8 cellular contexts compared by ENCODE assay signal in the genomic region with DNA sequence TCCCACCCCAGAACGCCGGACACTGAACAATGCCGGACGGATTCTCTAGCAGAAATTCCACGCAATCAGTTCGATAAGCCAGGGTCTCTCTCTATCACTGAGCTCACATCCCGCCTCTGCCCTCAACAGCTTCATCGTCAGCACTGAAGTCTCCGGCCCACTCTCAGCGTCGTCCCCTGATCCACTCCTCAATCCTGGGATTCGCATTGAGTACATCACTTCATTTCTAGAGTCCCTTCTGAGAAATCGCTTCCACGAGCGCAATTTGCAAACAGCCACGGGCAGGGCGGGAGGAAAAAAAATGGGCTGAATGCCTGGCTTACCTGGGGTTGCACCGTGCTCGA. TPM values are rescaled to one million over a fixed set of nuclear protein-coding genes. Genes with fewer than 3 reads are reported as not detected.
DNase-seq lines count a peak whose midpoint lies in the region; ATAC-seq and FAIRE-seq lines count a peak whose summit lies in the region.

No MANE protein-coding gene starts in this region.

- H3K9me3 ChIP-seq in adipocyte (ENCODE audit: control insufficient read depth, low read length) (no peaks in the 10 kb centered on the region), iPS-18a (ENCODE audit: control insufficient read depth, low read depth, low read length) (no peaks in the 10 kb centered on the region), skeletal muscle satellite cell (replicated peaks; ENCODE audit: low read length) (no peaks in the 10 kb centered on the region)

- DNase-seq in COLO668 (lab: John Stamatoyannopoulos, UW; ENCODE audit: unreplicated experiment) (peak; percentile 19), HTR-8/SVneo (ENCODE audit: insufficient read length, low spot score) (peak; percentile 4), adipocyte (ENCODE audit: low read depth) (peak; percentile 58), NCI-H446 treated with DMSO at 0.1 percent for 48 hours (lab: John Stamatoyannopoulos, UW) (no peak)

- H3K27me3 ChIP-seq in adipocyte (replicated peaks; ENCODE audit: control insufficient read depth, insufficient read depth, low read length) (no peaks in the 10 kb centered on the region), iPS-18a (ENCODE audit: control insufficient read depth, insufficient read depth, low read length) (no peaks in the 10 kb centered on the region), skeletal muscle satellite cell (ENCODE audit: control insufficient read depth, insufficient read depth, low read length) (no peaks in the 10 kb centered on the region)

- peak overlapping the region; percentile 97 for H3K4me2 ChIP-seq in skeletal muscle satellite cell (ENCODE audit: low read length)

- no peak for FAIRE-seq in HTR-8/SVneo (lab: Jason Lieb, UNC)

- peak; percentile 7 for ATAC-seq in GM19455 (IDR thresholded peaks at IDR 0.05; ENCODE audit: unreplicated experiment)
- ATAC-seq in HG02884 (IDR thresholded peaks at IDR 0.05; ENCODE audit: unreplicated experiment): no peak

- H3K4me1 ChIP-seq in adipocyte (ENCODE audit: control insufficient read depth, insufficient read depth, low read length) (peaks cover 20% of the 10 kb centered on the region), iPS-18a (ENCODE audit: control insufficient read depth, low read depth, low read length) (peaks cover 10% of the 10 kb centered on the region), skeletal muscle satellite cell (ENCODE audit: control insufficient read depth, insufficient read depth, low read length) (peaks cover 21% of the 10 kb centered on the region)

- peak overlapping the region; percentile 82 for H3K27ac ChIP-seq in iPS-18a (ENCODE audit: low read length)

- peaks cover 5% of the 10 kb centered on the region for H3K36me3 ChIP-seq in adipocyte (ENCODE audit: control insufficient read depth, insufficient read depth, low read length, severe bottlenecking)
- H3K36me3 ChIP-seq in iPS-18a (ENCODE audit: control insufficient read depth, low read depth, low read length): peaks cover 17% of the 10 kb centered on the region
- H3K36me3 ChIP-seq in skeletal muscle satellite cell (ENCODE audit: insufficient read depth, low read length): peaks cover 8% of the 10 kb centered on the region

- H3K9ac ChIP-seq in adipocyte (ENCODE audit: low read length) (peak overlapping the region; percentile 95), iPS-18a (ENCODE audit: low read length) (peak overlapping the region; percentile 97), skeletal muscle satellite cell (ENCODE audit: low read depth, low read length) (peak overlapping the region; percentile 99)

- peak overlapping the region; percentile 99 for H3K4me3 ChIP-seq in adipocyte (ENCODE audit: low read length)
- H3K4me3 ChIP-seq in iPS-18a (ENCODE audit: low read length): peak overlapping the region; percentile 99
- peak overlapping the region; percentile 75 for H3K4me3 ChIP-seq in skeletal muscle satellite cell (ENCODE audit: low read length)

RNA-seq across cellular contexts. Expression of gene YME1L1, which starts 0.4 kb away (rescaled TPM):
- 73.8 and 80.9 TPM in 2 replicates for total RNA-seq in skeletal muscle satellite cell (2012; rRNA removed)

RNA-seq across cellular contexts. Expression of gene MASTL, which starts 1.3 kb away (rescaled TPM):
- 12.0 and 12.9 TPM in 2 replicates for total RNA-seq in skeletal muscle satellite cell (2012; rRNA removed)

RNA-seq across cellular contexts. Expression of gene ANKRD26, which starts 53.5 kb away (rescaled TPM):
- 5.7 and 7.6 TPM in 2 replicates for total RNA-seq in skeletal muscle satellite cell (2012; rRNA removed)
